14 cellular contexts compared by ENCODE assay signal in the genomic region with DNA sequence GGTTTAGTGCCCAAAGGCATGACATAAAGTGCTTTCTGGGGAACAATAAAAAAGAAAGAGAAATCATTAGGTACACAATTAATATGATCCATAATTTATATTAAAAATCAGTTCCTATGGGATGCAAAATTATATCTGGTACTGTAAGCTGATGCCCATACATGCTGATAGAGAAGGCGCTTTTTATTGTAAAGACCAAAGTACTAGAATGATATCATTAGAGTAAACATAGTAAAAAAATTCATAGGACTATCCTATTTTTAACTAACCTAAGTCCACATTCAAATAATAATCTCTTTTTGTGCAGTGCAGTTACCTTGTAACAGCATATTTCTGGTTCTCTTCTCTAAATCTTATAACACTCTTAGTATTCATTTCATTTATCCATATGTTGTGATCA.
DNase-seq lines count a peak whose midpoint lies in the region; ATAC-seq and TF ChIP-seq lines count a peak whose summit lies in the region.
"Had no signal": no experiment of that assay in that cellular context is flagged by ENCODE, and none has a peak within 500 bp of the region (broad histone marks: within the 10 kb centered on the region; RNA-seq: fewer than 3 reads in every experiment).

No MANE protein-coding gene starts in this region.

- H4K20me1 ChIP-seq in PC-3 (ENCODE audit: low read length): no peaks in the 10 kb centered on the region
- H4K20me1 ChIP-seq: BLaER1 had no signal

- H3K36me3 ChIP-seq in PC-3 (ENCODE audit: low read depth, low read length) (no peaks in the 10 kb centered on the region), mucosa of descending colon (ENCODE audit: low read depth) (no peaks in the 10 kb centered on the region)
- H3K36me3 ChIP-seq: BLaER1 had no signal

- ATAC-seq in PC-3 (peak; percentile 42; the same call in 1 of the 2 replicates), mucosa of descending colon (peak; percentile 82), HG03025 (IDR thresholded peaks at IDR 0.05; ENCODE audit: low FRiP score, unreplicated experiment) (no peak)
- ATAC-seq: GM12878 had no signal

- H3K27ac ChIP-seq in 22Rv1 (peak overlapping the region; percentile 71), PC-3 (ENCODE audit: low read length) (no peak overlapping the region)
- H3K27ac ChIP-seq: BLaER1 had no signal

- no peak overlapping the region for H3K9ac ChIP-seq in PC-3 (ENCODE audit: low read length)
- H3K9ac ChIP-seq: BLaER1 had no signal

- H3K4me2 ChIP-seq in PC-3 (ENCODE audit: low read length): no peak overlapping the region
- H3K4me2 ChIP-seq: BLaER1 had no signal

- H3F3A ChIP-seq in PC-3 (ENCODE audit: low read length, unreplicated experiment): no peaks in the 10 kb centered on the region

- peak; percentile 76 for DNase-seq in NCI-H1105 treated with DMSO at 0.1 percent for 48 hours (lab: John Stamatoyannopoulos, UW)
- DNase-seq in NCI-H1105 (lab: John Stamatoyannopoulos, UW): no peak
- no peak for DNase-seq in PC-3
- DNase-seq in mucosa of descending colon: no peak
- no peak for DNase-seq in activated T-cell treated with anti-CD3 and anti-CD28 coated beads, Interleukin-2, amount 50 U/mL, for 48 hours
- DNase-seq: 8988T; CD4-positive, alpha-beta memory T cell; DND-41; EL; H9 had no signal

- H3K4me1 ChIP-seq in PC-3 (ENCODE audit: insufficient read depth, low read length): no peaks in the 10 kb centered on the region
- H3K4me1 ChIP-seq in mucosa of descending colon (ENCODE audit: low read depth): peaks cover 13% of the 10 kb centered on the region
- H3K4me1 ChIP-seq: BLaER1 had no signal

- intact Hi-C loops in PC-3 (cut with micrococcal nuclease) (loop anchor here (10.0 kb wide), 1 partner anchor 495 kb away; no protein-coding TSS in a partner anchor), mucosa of descending colon (cut with DNase I, micrococcal nuclease) (no loop called here)

- H3K4me3 ChIP-seq in PC-3 (ENCODE audit: low read length) (no peak overlapping the region), mucosa of descending colon (no peak overlapping the region)
- H3K4me3 ChIP-seq: BLaER1, GM12878 had no signal

- no peak overlapping the region for H2AFZ ChIP-seq in PC-3 (ENCODE audit: low read length)

- POLR2A ChIA-PET in PC-3 (lab: Charles Lee; ENCODE audit: unreplicated experiment): no interaction called here

- H3K9me3 ChIP-seq in PC-3 (ENCODE audit: low read length) (no peaks in the 10 kb centered on the region), mucosa of descending colon (peaks cover 2% of the 10 kb centered on the region)

- BruUV-seq in PC-3 (replicated peaks; lab: Mats Ljungman, UMichigan): no TSS peak

- H3K9me2 ChIP-seq in PC-3 (replicated peaks; ENCODE audit: low read length): no peaks in the 10 kb centered on the region

- H3K79me2 ChIP-seq in PC-3 (ENCODE audit: low read length): no peaks in the 10 kb centered on the region

- CTCF ChIA-PET in PC-3 (lab: Charles Lee): interaction anchor here (0.5 kb wide), 1 partner anchor 1313 kb away, joined by 6 read pairs; no protein-coding TSS in a partner anchor

- H3K27me3 ChIP-seq in PC-3 (ENCODE audit: low read length): no peaks in the 10 kb centered on the region
- H3K27me3 ChIP-seq: BLaER1 had no signal

- TF ChIP-seq CTCF in 22Rv1 (IDR thresholded peaks at IDR 0.05) (no peak), PC-3 (conservative IDR thresholded peaks at IDR 0.05; ENCODE audit: low read depth, low read length) (no peak), mucosa of descending colon (IDR thresholded peaks at IDR 0.05) (no peak)
